Comparison of ENCODE assay signal across 10 cellular contexts in the genomic region with DNA sequence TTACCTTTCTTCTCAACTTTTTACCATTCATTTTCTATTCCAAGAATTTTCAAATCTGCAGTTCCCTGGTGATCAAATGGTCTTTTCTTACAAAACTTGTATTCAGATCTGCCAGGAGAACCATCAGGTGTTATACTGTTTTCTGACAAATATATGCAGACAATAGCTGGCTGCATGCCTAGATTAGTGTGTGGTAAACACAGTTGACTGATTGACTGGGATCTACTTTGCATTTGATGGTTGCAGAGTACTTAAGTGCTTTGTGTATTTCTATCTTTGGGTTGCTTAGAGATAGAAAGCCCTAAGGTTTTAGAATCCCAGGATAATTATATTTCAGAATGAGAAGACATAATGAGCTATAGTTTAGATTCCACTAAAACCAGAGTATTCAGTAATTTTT.
"Had no signal": no experiment of that assay in that cellular context is flagged by ENCODE, and none has a peak within 500 bp of the region (broad histone marks: within the 10 kb centered on the region; RNA-seq: fewer than 3 reads in every experiment).

No MANE protein-coding gene starts in this region.

- H3K27me3 ChIP-seq: gastroesophageal sphincter, left lung, testis had no signal

- H3K4me3 ChIP-seq: gastroesophageal sphincter, left lung, testis had no signal

- H3K9me3 ChIP-seq: gastroesophageal sphincter, testis had no signal

- DNase-seq: activated CD4-positive, alpha-beta T cell treated with anti-CD3 and anti-CD28 coated beads, Interleukin-2, amount 50 U/mL, for 1 hour; activated CD4-positive, CD25-positive, alpha-beta regulatory T cell; activated naive CD4-positive, alpha-beta T cell treated with anti-CD3 and anti-CD28 coated beads, Interleukin-2, amount 50 U/mL, for 16 hours; central memory CD4-positive, alpha-beta T cell; cortex of kidney; effector memory CD4-positive, alpha-beta T cell; left lung; stimulated activated CD4-positive, alpha-beta T cell treated with anti-CD3 and anti-CD28 coated beads, Interleukin-4, amount 100 ng/mL, for 24 hours; testis had no signal

- H3K27ac ChIP-seq: gastroesophageal sphincter, left lung, testis had no signal

- H3K36me3 ChIP-seq: gastroesophageal sphincter, left lung had no signal
